ENCODE assay signal across 1 cellular context in genomic region chr1:45658171-45658570, GRCh38.
TF ChIP-seq lines count a peak whose summit lies in the region.

No MANE protein-coding gene starts in this region.

TF ChIP-seq in HepG2, 621 proteins besides CTCF, POLR2A, EP300 and RAD21 (continued from another document and continues in another):
- TF ChIP-seq ZHX1 (CRISPR knock-in tag; IDR thresholded peaks at IDR 0.05; ENCODE audit: low read depth), result no peak
- TF ChIP-seq TAF15 (IDR thresholded peaks at IDR 0.05; ENCODE audit: low read depth, low read length, poor library complexity, severe bottlenecking), result no peak
- no peak for TF ChIP-seq ZNF18 (CRISPR knock-in tag; IDR thresholded peaks at IDR 0.05; ENCODE audit: insufficient replicate concordance)
- no peak for TF ChIP-seq GLI4 (CRISPR knock-in tag; IDR thresholded peaks at IDR 0.05; ENCODE audit: borderline replicate concordance)
- no peak for TF ChIP-seq CREBL2 (CRISPR knock-in tag; IDR thresholded peaks at IDR 0.05; ENCODE audit: borderline replicate concordance)
- no peak for TF ChIP-seq ZNF766 (CRISPR knock-in tag; IDR thresholded peaks at IDR 0.05; ENCODE audit: borderline replicate concordance)
- TF ChIP-seq FOXK1 (CRISPR knock-in tag; IDR thresholded peaks at IDR 0.05; ENCODE audit: borderline replicate concordance, low read depth), result peak; percentile 30; the same call in 1 of the 2 replicates
- no peak for TF ChIP-seq MTF1 (CRISPR knock-in tag; IDR thresholded peaks at IDR 0.05)
- no peak for TF ChIP-seq HES4 (CRISPR knock-in tag; IDR thresholded peaks at IDR 0.05; ENCODE audit: borderline replicate concordance)
- no peak for TF ChIP-seq DMTF1 (CRISPR knock-in tag; IDR thresholded peaks at IDR 0.05)
- peak; percentile 22; the same call in 1 of the 2 replicates for TF ChIP-seq THRA (CRISPR knock-in tag; IDR thresholded peaks at IDR 0.05; ENCODE audit: borderline replicate concordance)
- peak; percentile 75 for TF ChIP-seq RERE (CRISPR knock-in tag; IDR thresholded peaks at IDR 0.05; ENCODE audit: low read depth)
- no peak for TF ChIP-seq ZNF557 (CRISPR knock-in tag; IDR thresholded peaks at IDR 0.05)
- TF ChIP-seq ZNF780A (CRISPR knock-in tag; IDR thresholded peaks at IDR 0.05), result no peak
- TF ChIP-seq FOXA1 (IDR thresholded peaks at IDR 0.05), result no peak
- peak; percentile 83 for TF ChIP-seq FOXA1 (CRISPR knock-in tag; IDR thresholded peaks at IDR 0.05)
- no peak for TF ChIP-seq ZNF510 (CRISPR knock-in tag; IDR thresholded peaks at IDR 0.05; ENCODE audit: low read depth)
- TF ChIP-seq ZNF367 (CRISPR knock-in tag; IDR thresholded peaks at IDR 0.05; ENCODE audit: borderline replicate concordance), result no peak
- TF ChIP-seq MIER3 (CRISPR knock-in tag; IDR thresholded peaks at IDR 0.05; ENCODE audit: borderline replicate concordance), result no peak
- no peak for TF ChIP-seq ZNF558 (CRISPR knock-in tag; IDR thresholded peaks at IDR 0.05; ENCODE audit: borderline replicate concordance)
- no peak for TF ChIP-seq ZBTB34 (CRISPR knock-in tag; IDR thresholded peaks at IDR 0.05)
- peak; percentile 78; the same call in 1 of the 2 replicates for TF ChIP-seq HDAC2 (CRISPR knock-in tag; IDR thresholded peaks at IDR 0.05)
- TF ChIP-seq ZNF34 (CRISPR knock-in tag; IDR thresholded peaks at IDR 0.05; ENCODE audit: borderline replicate concordance), result no peak
- peak; percentile 47; the same call in 1 of the 2 replicates for TF ChIP-seq PHF21A (CRISPR knock-in tag; IDR thresholded peaks at IDR 0.05)
- TF ChIP-seq ASH2L (IDR thresholded peaks at IDR 0.05; ENCODE audit: insufficient read length, low read depth, low read length), result peak; percentile 58
- no peak for TF ChIP-seq LCORL (IDR thresholded peaks at IDR 0.05)
- no peak for TF ChIP-seq LCORL (CRISPR knock-in tag; IDR thresholded peaks at IDR 0.05)
- TF ChIP-seq PRMT3 (CRISPR knock-in tag; IDR thresholded peaks at IDR 0.05; ENCODE audit: borderline replicate concordance, low read depth), result no peak
- TF ChIP-seq ZNF207 (IDR thresholded peaks at IDR 0.05; ENCODE audit: borderline replicate concordance), result no peak
- no peak for TF ChIP-seq MXI1 (IDR thresholded peaks at IDR 0.05; ENCODE audit: borderline replicate concordance, low read depth, low read length)
- TF ChIP-seq HDAC6 (IDR thresholded peaks at IDR 0.05; ENCODE audit: low read depth, low read length), result no peak
- TF ChIP-seq HNRNPUL1 (IDR thresholded peaks at IDR 0.05; ENCODE audit: low read depth, low read length), result no peak
- TF ChIP-seq ZNF225 (CRISPR knock-in tag; IDR thresholded peaks at IDR 0.05), result no peak
- no peak for TF ChIP-seq RBM22 (optimal IDR thresholded peaks at IDR 0.05; ENCODE audit: low read length)
- no peak for TF ChIP-seq ZNF318 (CRISPR knock-in tag; IDR thresholded peaks at IDR 0.05)
- TF ChIP-seq MED1 (CRISPR knock-in tag; IDR thresholded peaks at IDR 0.05), result peak; percentile 61
- no peak for TF ChIP-seq ARNTL (CRISPR knock-in tag; IDR thresholded peaks at IDR 0.05)
